ENCODE assay signal across 1 cellular context in genomic region chr3:32557640-32558352, GRCh38.
TF ChIP-seq lines count a peak whose summit lies in the region.

No MANE protein-coding gene starts in this region.

TF ChIP-seq in HepG2, 621 proteins besides CTCF, POLR2A, EP300 and RAD21 (continued from another document):
- peak; percentile 42 for TF ChIP-seq PAXIP1 (CRISPR knock-in tag; conservative IDR thresholded peaks at IDR 0.05)
- no peak for TF ChIP-seq PRMT3 (CRISPR knock-in tag; IDR thresholded peaks at IDR 0.05; ENCODE audit: borderline replicate concordance, low read depth)
- TF ChIP-seq IKZF1 (IDR thresholded peaks at IDR 0.05): no peak
- peak; percentile 64; the same call in 1 of the 2 replicates for TF ChIP-seq MIER3 (CRISPR knock-in tag; IDR thresholded peaks at IDR 0.05; ENCODE audit: borderline replicate concordance)
- no peak for TF ChIP-seq GATAD1 (CRISPR knock-in tag; IDR thresholded peaks at IDR 0.05)
- TF ChIP-seq, protein P1, sequence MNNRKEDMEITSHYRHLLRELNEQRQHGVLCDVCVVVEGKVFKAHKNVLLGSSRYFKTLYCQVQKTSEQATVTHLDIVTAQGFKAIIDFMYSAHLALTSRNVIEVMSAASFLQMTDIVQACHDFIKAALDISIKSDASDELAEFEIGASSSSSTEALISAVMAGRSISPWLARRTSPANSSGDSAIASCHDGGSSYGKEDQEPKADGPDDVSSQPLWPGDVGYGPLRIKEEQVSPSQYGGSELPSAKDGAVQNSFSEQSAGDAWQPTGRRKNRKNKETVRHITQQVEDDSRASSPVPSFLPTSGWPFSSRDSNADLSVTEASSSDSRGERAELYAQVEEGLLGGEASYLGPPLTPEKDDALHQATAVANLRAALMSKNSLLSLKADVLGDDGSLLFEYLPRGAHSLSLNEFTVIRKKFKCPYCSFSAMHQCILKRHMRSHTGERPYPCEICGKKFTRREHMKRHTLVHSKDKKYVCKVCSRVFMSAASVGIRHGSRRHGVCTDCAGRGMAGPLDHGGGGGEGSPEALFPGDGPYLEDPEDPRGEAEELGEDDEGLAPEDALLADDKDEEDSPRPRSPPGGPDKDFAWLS (CRISPR knock-in tag; IDR thresholded peaks at IDR 0.05; ENCODE audit: borderline replicate concordance): no peak
- TF ChIP-seq U2AF1 (optimal IDR thresholded peaks at IDR 0.05; ENCODE audit: low read depth, low read length): no peak
- TF ChIP-seq ZNF441 (CRISPR knock-in tag; IDR thresholded peaks at IDR 0.05; ENCODE audit: borderline replicate concordance): no peak
- TF ChIP-seq KLF15 (CRISPR knock-in tag; IDR thresholded peaks at IDR 0.05; ENCODE audit: borderline replicate concordance): no peak
- TF ChIP-seq HOXA9 (CRISPR knock-in tag; IDR thresholded peaks at IDR 0.05; ENCODE audit: borderline replicate concordance): no peak
- no peak for TF ChIP-seq TFDP1 (CRISPR knock-in tag; IDR thresholded peaks at IDR 0.05; ENCODE audit: borderline replicate concordance)
- TF ChIP-seq CAMTA2 (CRISPR knock-in tag; IDR thresholded peaks at IDR 0.05; ENCODE audit: borderline replicate concordance): no peak
- no peak for TF ChIP-seq ZNF468 (CRISPR knock-in tag; IDR thresholded peaks at IDR 0.05)
- TF ChIP-seq ZNF609 (CRISPR knock-in tag; IDR thresholded peaks at IDR 0.05; ENCODE audit: borderline replicate concordance): 0 out of 2 replicates have a peak, but pooled peaks have one; percentile 23
- TF ChIP-seq ZNF225 (CRISPR knock-in tag; IDR thresholded peaks at IDR 0.05): no peak
- TF ChIP-seq NAIF1 (CRISPR knock-in tag; IDR thresholded peaks at IDR 0.05; ENCODE audit: borderline replicate concordance): no peak
- TF ChIP-seq ZNF460 (CRISPR knock-in tag; IDR thresholded peaks at IDR 0.05; ENCODE audit: borderline replicate concordance): peak; percentile 71; the same call in 1 of the 2 replicates
- TF ChIP-seq ZKSCAN5 (CRISPR knock-in tag; IDR thresholded peaks at IDR 0.05): no peak
- TF ChIP-seq, protein P2, sequence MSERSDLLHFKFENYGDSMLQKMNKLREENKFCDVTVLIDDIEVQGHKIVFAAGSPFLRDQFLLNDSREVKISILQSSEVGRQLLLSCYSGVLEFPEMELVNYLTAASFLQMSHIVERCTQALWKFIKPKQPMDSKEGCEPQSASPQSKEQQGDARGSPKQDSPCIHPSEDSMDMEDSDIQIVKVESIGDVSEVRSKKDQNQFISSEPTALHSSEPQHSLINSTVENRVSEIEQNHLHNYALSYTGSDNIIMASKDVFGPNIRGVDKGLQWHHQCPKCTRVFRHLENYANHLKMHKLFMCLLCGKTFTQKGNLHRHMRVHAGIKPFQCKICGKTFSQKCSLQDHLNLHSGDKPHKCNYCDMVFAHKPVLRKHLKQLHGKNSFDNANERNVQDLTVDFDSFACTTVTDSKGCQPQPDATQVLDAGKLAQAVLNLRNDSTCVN (CRISPR knock-in tag; IDR thresholded peaks at IDR 0.05; ENCODE audit: borderline replicate concordance): no peak
